Comparison of ENCODE assay signal across 7 cellular contexts in genomic region chr3:42572278-42572677, GRCh38. TPM values are rescaled to one million over a fixed set of nuclear protein-coding genes. Genes with fewer than 3 reads are reported as not detected.
DNase-seq lines count a peak whose midpoint lies in the region; ATAC-seq and TF ChIP-seq lines count a peak whose summit lies in the region.

No MANE protein-coding gene starts in this region.

- H3K36me3 ChIP-seq in GM23248 (ENCODE audit: low read depth): peaks cover 6% of the 10 kb centered on the region; the same call in 1 of the 2 replicates
- peaks cover 0 to 17% (median 0%) of the 10 kb centered on the region in 3 donors for H3K36me3 ChIP-seq in Peyer's patch
- peaks cover 10% of the 10 kb centered on the region for H3K36me3 ChIP-seq in osteoblast (ENCODE audit: insufficient read depth, low read length)

- H4K20me1 ChIP-seq in GM23248 (ENCODE audit: insufficient read depth) (no peaks in the 10 kb centered on the region), osteoblast (ENCODE audit: insufficient read depth, low read length) (peaks cover 14% of the 10 kb centered on the region)

- H3K9me3 ChIP-seq in GM23248 (ENCODE audit: low read depth): no peaks in the 10 kb centered on the region
- no peaks in the 10 kb centered on the region for H3K9me3 ChIP-seq in Peyer's patch
- no peaks in the 10 kb centered on the region for H3K9me3 ChIP-seq in osteoblast (ENCODE audit: low read depth, low read length)

- H3K4me3 ChIP-seq in GM23248 (no peak overlapping the region), Peyer's patch (no peak overlapping the region), osteoblast (ENCODE audit: insufficient read depth, low read length) (no peak overlapping the region)

- no peak overlapping the region for H3K27ac ChIP-seq in GM23248
- no peak overlapping the region for H3K27ac ChIP-seq in Peyer's patch
- no peak overlapping the region for H3K27ac ChIP-seq in osteoblast (ENCODE audit: low read depth, low read length)

- 0 out of 2 replicates have a peak, but pooled peaks cover 6% of the 10 kb centered on the region for H3F3A ChIP-seq in GM23248 (ENCODE audit: insufficient read depth)

- 39 to 57% methylated on average over 3 of the region's 3 CpGs for WGBS in GM23248 (ENCODE audit: low coverage in 1 of 2, low lambda C conversion rate in 2 of 2, missing lambda C conversion rate in 2 of 2), 2 experiments

- H3K27me3 ChIP-seq in GM23248 (replicated peaks; ENCODE audit: insufficient read depth) (no peaks in the 10 kb centered on the region), Peyer's patch (no peaks in the 10 kb centered on the region), osteoblast (ENCODE audit: insufficient read depth, low read length) (no peaks in the 10 kb centered on the region)

- in situ Hi-C loops in GM23248 (cut with MboI): no loop called here

- TF ChIP-seq POLR2A in Peyer's patch (IDR thresholded peaks at IDR 0.05) (no peak), erythroblast (IDR thresholded peaks at IDR 0.05; ENCODE audit: low read length) (no peak)

- H3K4me2 ChIP-seq in GM23248 (ENCODE audit: unreplicated experiment) (no peak overlapping the region), osteoblast (ENCODE audit: insufficient read depth, low read length) (no peak overlapping the region)

- H3K79me2 ChIP-seq in GM23248 (ENCODE audit: insufficient read depth) (peaks cover 91% of the 10 kb centered on the region), osteoblast (ENCODE audit: insufficient read depth, low read length) (peaks cover 75% of the 10 kb centered on the region)

- no peak for ATAC-seq in HG03439 (IDR thresholded peaks at IDR 0.05; ENCODE audit: unreplicated experiment)

- H2AFZ ChIP-seq in GM23248 (no peak overlapping the region), osteoblast (ENCODE audit: low read length) (no peak overlapping the region)

- H3K9ac ChIP-seq in GM23248: no peak overlapping the region

- H3K9me2 ChIP-seq in GM23248 (ENCODE audit: insufficient read depth): no peaks in the 10 kb centered on the region; the same call in 1 of the 2 replicates

- DNase-seq in DMS114 treated with DMSO at 0.1 percent for 48 hours (lab: John Stamatoyannopoulos, UW; ENCODE audit: unreplicated experiment) (peak; percentile 11), GM23248 (peak; percentile 58), Peyer's patch (peak in 1 of 3 donors; percentile 68), erythroblast (lab: John Stamatoyannopoulos, UW) (peak; percentile 43 to 67), osteoblast (ENCODE audit: insufficient read length, low spot score, missing footprints) (no peak), NCI-H2107 treated with DMSO at 0.1 percent for 48 hours (lab: John Stamatoyannopoulos, UW; ENCODE audit: unreplicated experiment) (no peak)

- H3K4me1 ChIP-seq in GM23248 (ENCODE audit: insufficient read depth): no peaks in the 10 kb centered on the region
- no peaks in the 10 kb centered on the region for H3K4me1 ChIP-seq in Peyer's patch
- H3K4me1 ChIP-seq in osteoblast (ENCODE audit: insufficient read depth, low read length): no peaks in the 10 kb centered on the region

- TF ChIP-seq CTCF in Peyer's patch (IDR thresholded peaks at IDR 0.05): peak in 4 of 6 experiments; percentile 26 to 44 (median 32)
- TF ChIP-seq CTCF in osteoblast (IDR thresholded peaks at IDR 0.05; ENCODE audit: extremely low read depth, low read depth, low read length): peak; percentile 63

RNA-seq across cellular contexts. Expression of gene SEC22C, which starts 9.5 kb away (rescaled TPM):
- 67.3 and 80.1 TPM in 2 replicates for total RNA-seq in GM23248 (2014; rRNA removed; shearing (Covaris generic))
- polyA plus RNA-seq in GM23248 (2016; fragmentation: Nextera tagmentation; extraction: Ambion mirVana): 55.9 and 56.9 TPM in 2 replicates
- total RNA-seq in Peyer's patch (10 to 100 TPM; 30.5 to 56.4 (median 38.7) TPM), osteoblast (60.1 and 62.2 TPM in 2 replicates)

RNA-seq across cellular contexts. Expression of gene SS18L2, which starts 18.4 kb away (rescaled TPM):
- total RNA-seq in GM23248 (2014; rRNA removed; shearing (Covaris generic)): 11.1 and 23.5 TPM in 2 replicates
- 46.9 and 49.1 TPM in 2 replicates for polyA plus RNA-seq in GM23248 (2016; fragmentation: Nextera tagmentation; extraction: Ambion mirVana)
- total RNA-seq in Peyer's patch: 10 to 100 TPM; 15.6 to 25.6 (median 20.3) TPM
- 11.6 and 12.7 TPM in 2 replicates for total RNA-seq in osteoblast

RNA-seq across cellular contexts. Expression of gene NKTR, which starts 28.2 kb away (rescaled TPM):
- 26.0 and 41.9 TPM in 2 replicates for total RNA-seq in GM23248 (2014; rRNA removed; shearing (Covaris generic))
- polyA plus RNA-seq in GM23248 (2016; fragmentation: Nextera tagmentation; extraction: Ambion mirVana): 25.8 and 32.6 TPM in 2 replicates
- total RNA-seq in Peyer's patch (100 to 1,000 TPM; 118 to 386 (median 187) TPM), osteoblast (80.3 and 98.4 TPM in 2 replicates)

Comparison
In these comparisons a context has a peak if more than half of its experiments do, and no peak if none do; other contexts are left out.
1. DNase-seq: peak in DMS114 treated with DMSO at 0.1 percent for 48 hours (single experiment), GM23248 (single experiment) and erythroblast (2 of 2); none in osteoblast (single experiment) and NCI-H2107 treated with DMSO at 0.1 percent for 48 hours (single experiment).